Comparison of ENCODE assay signal across 26 cellular contexts in genomic region chr2:30920511-30920910, GRCh38.
"Had no signal": no experiment of that assay in that cellular context is flagged by ENCODE, and none has a peak within 500 bp of the region (broad histone marks: within the 10 kb centered on the region; RNA-seq: fewer than 3 reads in every experiment).

No MANE protein-coding gene starts in this region.

- H3K9me3 ChIP-seq: colonic mucosa, esophagus squamous epithelium, gastrocnemius medialis, heart right ventricle, left lung, lower lobe of right lung, mucosa of descending colon had no signal

- H3K27me3 Mint-ChIP-seq: dendritic cell treated with granulocyte-macrophage colony-stimulating factor and Interleukin-4, amounts not matched to agents 40 ng/mL and 50 ng/mL, for 4 days had no signal

- H3K27ac ChIP-seq: colonic mucosa, epithelial cell of prostate, esophagus squamous epithelium, gastrocnemius medialis, heart right ventricle, left lung, lower lobe of right lung had no signal

- H3K27me3 ChIP-seq: colonic mucosa, esophagus squamous epithelium, gastrocnemius medialis, left lung had no signal

- H3K36me3 ChIP-seq: colonic mucosa, gastrocnemius medialis, heart right ventricle, left lung, lower lobe of right lung had no signal

- H3K4me3 Mint-ChIP-seq: dendritic cell treated with granulocyte-macrophage colony-stimulating factor and Interleukin-4, amounts not matched to agents 40 ng/mL and 50 ng/mL, for 4 days; effector memory CD8-positive, alpha-beta T cell; endodermal cell; mesothelial cell of epicardium had no signal

- FAIRE-seq: endometrium, islet of Langerhans, keratinocyte had no signal

- H3K9me3 Mint-ChIP-seq: dendritic cell treated with granulocyte-macrophage colony-stimulating factor and Interleukin-4, amounts not matched to agents 40 ng/mL and 50 ng/mL, for 4 days; effector memory CD8-positive, alpha-beta T cell; endodermal cell; mesothelial cell of epicardium had no signal

- ATAC-seq: effector memory CD8-positive, alpha-beta T cell; esophagus mucosa; gastrocnemius medialis; heart right ventricle; left cardiac atrium; left lung; left ventricle myocardium superior; lower lobe of right lung; mucosa of descending colon had no signal

- H3K27ac Mint-ChIP-seq: dendritic cell treated with granulocyte-macrophage colony-stimulating factor and Interleukin-4, amounts not matched to agents 40 ng/mL and 50 ng/mL, for 4 days; effector memory CD8-positive, alpha-beta T cell; endodermal cell; mesothelial cell of epicardium had no signal

- H3K4me3 ChIP-seq: colonic mucosa, esophagus squamous epithelium, gastrocnemius medialis, heart right ventricle, left lung, lower lobe of right lung, mucosa of descending colon had no signal

- H3K36me3 Mint-ChIP-seq: mesothelial cell of epicardium had no signal

- H3K4me1 Mint-ChIP-seq: endodermal cell, mesothelial cell of epicardium had no signal

- DNase-seq: colonic mucosa; cortex of kidney; effector CD8-positive, alpha-beta T cell; effector memory CD8-positive, alpha-beta T cell; endodermal cell; erythroblast; esophagus squamous epithelium; foreskin fibroblast; foreskin melanocyte; gastrocnemius medialis; glutamatergic neuron; heart right ventricle; hippocampal formation; left cardiac atrium; left lung; left ventricle myocardium superior; lower lobe of right lung; mesenchymal stem cell; mucosa of descending colon had no signal

- H3K4me1 ChIP-seq: colonic mucosa, esophagus squamous epithelium, gastrocnemius medialis, heart right ventricle, left lung, lower lobe of right lung had no signal
